In genomic region chr2:131659168-131659572, GRCh38 we compare ENCODE assay signal across 24 cellular contexts.
"Had no signal": no experiment of that assay in that cellular context is flagged by ENCODE, and none has a peak within 500 bp of the region (broad histone marks: within the 10 kb centered on the region; RNA-seq: fewer than 3 reads in every experiment).

No MANE protein-coding gene starts in this region.

- H3K4me3 ChIP-seq: breast epithelium, esophagus muscularis mucosa, heart right ventricle, SK-N-MC, skin epidermis, stomach, transverse colon had no signal

- ATAC-seq: heart right ventricle; left ventricle myocardium superior; naive thymus-derived CD4-positive, alpha-beta T cell; right cardiac atrium had no signal

- DNase-seq: activated CD4-positive, alpha-beta T cell treated with anti-CD3 and anti-CD28 coated beads for 4 hours; activated CD4-positive, alpha-beta T cell treated with anti-CD3 and anti-CD28 coated beads, Interleukin-2, amount 50 U/mL, for 48 hours; activated CD4-positive, CD25-positive, alpha-beta regulatory T cell; activated CD8-positive, alpha-beta memory T cell treated with anti-CD3 and anti-CD28 coated beads for 24 hours; activated effector memory CD4-positive, alpha-beta T cell treated with anti-CD3 and anti-CD28 coated beads, Interleukin-2, amount 50 U/mL, for 16 hours; activated naive CD4-positive, alpha-beta T cell treated with anti-CD3 and anti-CD28 coated beads for 36 hours; activated naive CD8-positive, alpha-beta T cell treated with anti-CD3 and anti-CD28 coated beads for 36 hours; amniotic stem cell; endodermal cell; foreskin melanocyte; heart right ventricle; kidney glomerular epithelial cell; left ventricle myocardium superior; naive thymus-derived CD4-positive, alpha-beta T cell; nucleus accumbens; stimulated activated CD4-positive, alpha-beta T cell treated with anti-CD3 and anti-CD28 coated beads, Interleukin-12 subunit alpha, Interleukin-12 subunit beta, amount 100 ng/mL, for 4 hours; stimulated activated CD4-positive, alpha-beta T cell treated with anti-CD3 and anti-CD28 coated beads, Interleukin-4, amount 100 ng/mL, for 1 hour; stomach; transverse colon had no signal

- H3K9me3 ChIP-seq: breast epithelium, esophagus muscularis mucosa, heart right ventricle, stomach, transverse colon had no signal

- H3K36me3 ChIP-seq: breast epithelium, esophagus muscularis mucosa, heart right ventricle, stomach, transverse colon had no signal

- H3K4me1 ChIP-seq: breast epithelium, heart right ventricle, stomach, transverse colon had no signal

- H3K27ac ChIP-seq: breast epithelium, esophagus muscularis mucosa, SK-N-MC, skin epidermis, stomach, transverse colon had no signal

- H3K27me3 ChIP-seq: breast epithelium had no signal
